In the genomic region with DNA sequence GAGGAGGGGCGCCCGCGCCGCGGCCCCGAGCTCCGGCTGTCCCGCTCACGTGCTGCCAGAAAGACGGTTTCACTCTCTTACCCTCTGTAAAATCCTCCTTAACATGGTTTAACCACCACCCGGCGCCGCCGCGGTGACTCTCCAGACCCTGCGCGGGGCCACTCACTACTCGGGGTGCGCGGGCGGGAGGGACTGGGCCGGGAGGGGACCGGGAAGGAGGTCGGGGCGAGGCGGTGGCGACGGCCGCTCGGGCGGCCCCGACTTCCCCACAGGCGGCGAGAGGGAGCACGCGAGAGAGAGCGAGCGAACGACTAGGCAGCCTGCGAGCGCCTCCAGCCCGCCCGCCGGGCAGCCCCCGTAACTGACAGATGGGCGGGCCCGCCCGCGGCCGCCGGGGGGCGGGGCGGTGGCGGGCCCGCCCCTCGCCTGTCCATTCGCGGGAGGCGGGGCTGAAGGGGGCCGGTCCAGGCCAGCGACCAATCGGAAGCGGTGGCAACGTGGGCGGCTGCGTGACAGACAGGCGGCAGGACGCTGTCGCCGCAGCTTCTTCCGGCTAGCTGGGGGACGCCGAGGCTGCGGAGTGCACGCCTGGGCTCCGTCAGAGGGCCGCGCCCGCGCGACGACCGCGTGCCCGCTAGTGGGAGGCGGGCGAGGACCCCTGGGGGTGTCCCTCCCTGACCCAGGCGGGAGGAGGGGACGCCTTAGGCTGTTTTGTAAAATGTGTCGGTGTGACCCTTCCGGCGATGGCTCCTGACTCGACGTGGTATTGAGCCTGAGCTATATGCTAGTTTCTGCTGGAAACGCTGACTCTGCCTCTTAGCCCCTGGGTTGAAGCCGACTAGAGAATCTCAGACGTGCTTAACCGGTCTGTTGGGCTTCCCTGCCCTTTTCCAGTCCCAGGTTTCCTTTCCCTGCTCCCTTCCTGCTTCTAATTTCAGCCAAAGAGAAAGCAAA, we compare ENCODE assay signal across 8 cellular contexts. TPM values are rescaled to one million over a fixed set of nuclear protein-coding genes. Genes with fewer than 3 reads are reported as not detected.
A peak's percentile ranks its signal among the peaks of the same experiment; 100 is the strongest.
DNase-seq lines count a peak whose midpoint lies in the region; ATAC-seq and TF ChIP-seq lines count a peak whose summit lies in the region.

Gene EEA1 (minus strand): TSS at position 334 of the 954 bp plus-strand sequence. CDS start 229 bp downstream, at position 105.

- H3K4me3 ChIP-seq in right lobe of liver, result peak within 1 kb of the TSS; percentile 69 to 73 (median 72)

- peak; percentile 99 for DNase-seq in CD1c-positive myeloid dendritic cell (ENCODE audit: extremely low spot score)
- peak; percentile 99 for DNase-seq in NCI-H774 (lab: John Stamatoyannopoulos, UW)
- peak; percentile 96 for DNase-seq in activated CD4-positive, alpha-beta T cell treated with anti-CD3 and anti-CD28 coated beads, Interleukin-2, amount 50 U/mL, for 48 hours
- peak; percentile 91 to 97 for DNase-seq in dermis microvascular lymphatic vessel endothelial cell (ENCODE audit: low read depth in 2 of 2)
- peak; percentile 99 for DNase-seq in right lobe of liver
- DNase-seq in stimulated activated CD4-positive, alpha-beta T cell treated with anti-CD3 and anti-CD28 coated beads, Interleukin-4, amount 100 ng/mL, for 4 hours, result peak; percentile 96 to 97

- peak; percentile 97 for TF ChIP-seq POLR2A in right lobe of liver (IDR thresholded peaks at IDR 0.05)

- WGBS in right lobe of liver (ENCODE audit: insufficient coverage, low coverage, low lambda C conversion rate, missing lambda C conversion rate), result under 1% methylated on average over 24 of the region's 98 CpGs

- TF ChIP-seq CTCF in right lobe of liver (IDR thresholded peaks at IDR 0.05), result peak in 3 of 4 donors; percentile 7 to 32 (median 16)

- intact Hi-C loops in right lobe of liver (cut with DNase I), result no loop called here

- no peaks in the 10 kb centered on the region for H3K9me3 ChIP-seq in right lobe of liver

- peaks cover 0 to 13% (median 4%) of the 10 kb centered on the region in 4 donors for H3K4me1 ChIP-seq in right lobe of liver

- no peaks in the 10 kb centered on the region for H3K27me3 ChIP-seq in right lobe of liver

- peak; percentile 90 for ATAC-seq in GM19395 (IDR thresholded peaks at IDR 0.05; ENCODE audit: unreplicated experiment)
- peak; percentile 83 for ATAC-seq in HG03565 (IDR thresholded peaks at IDR 0.05; ENCODE audit: unreplicated experiment)
- ATAC-seq in right lobe of liver, result peak; percentile 91 to 96 (median 94)

- peak within 1 kb of the TSS; percentile 94 to 99 (median 98) for H3K27ac ChIP-seq in right lobe of liver

- H3K36me3 ChIP-seq in right lobe of liver, result no peaks in the 10 kb centered on the region

RNA-seq across cellular contexts. Expression of gene EEA1, which starts in this region (rescaled TPM):
- total RNA-seq in dermis microvascular lymphatic vessel endothelial cell (10.9 and 11.0 TPM in 2 replicates), right lobe of liver (10 to 100 TPM in 5 of 6 experiments, 1 to 10 TPM in 1; 8.9 to 20.3 (median 16.3) TPM)

Comparison
In these comparisons a context has a peak if more than half of its experiments do, and no peak if none do; other contexts are left out.
1. Peak in every context shown above with its lines: DNase-seq, ATAC-seq, H3K4me3 ChIP-seq and H3K27ac ChIP-seq.